ENCODE assay signal across 8 cellular contexts in genomic region chr19:55599468-55600335, GRCh38. TPM values are rescaled to one million over a fixed set of nuclear protein-coding genes. Genes with fewer than 3 reads are reported as not detected.
DNase-seq lines count a peak whose midpoint lies in the region; ATAC-seq, FAIRE-seq and TF ChIP-seq lines count a peak whose summit lies in the region.

Gene FIZ1, minus strand, starts transcription at chr19:55599517. Its CDS starts 1,652 bp downstream, at chr19:55597865.
Gene ZNF524, plus strand, starts transcription at chr19:55600288. Its CDS starts 1,825 bp downstream, at chr19:55602113.

- FAIRE-seq in urothelium cell line (lab: Jason Lieb, UNC): peak; percentile 37

- ATAC-seq in HG02885 (IDR thresholded peaks at IDR 0.05; ENCODE audit: poor library complexity, unreplicated experiment) (peak; percentile 60), T-helper 17 cell (peak; percentile 80), psoas muscle (peak; percentile 80 to 89 (median 83))

- peak within 1 kb of the TSS; percentile 99 for H3K27ac ChIP-seq in left ventricle myocardium inferior (replicated peaks)
- H3K27ac ChIP-seq in psoas muscle: peak within 1 kb of the TSS; percentile 98

- H3K9me3 ChIP-seq in T-helper 17 cell (ENCODE audit: control insufficient read depth, low read length, poor library complexity, severe bottlenecking): no peaks in the 10 kb centered on the region
- H3K9me3 ChIP-seq in left ventricle myocardium inferior (replicated peaks): no peaks in the 10 kb centered on the region
- H3K9me3 ChIP-seq in psoas muscle: no peaks in the 10 kb centered on the region

- peak within 1 kb of the TSS; percentile 95 for H3K4me3 Mint-ChIP-seq in T-helper 17 cell

- TF ChIP-seq CTCF in GM13977 (IDR thresholded peaks at IDR 0.05; ENCODE audit: extremely low read depth, insufficient read depth, missing control alignments) (no peak), left ventricle myocardium inferior (IDR thresholded peaks at IDR 0.05; ENCODE audit: borderline replicate concordance) (no peak), psoas muscle (IDR thresholded peaks at IDR 0.05) (no peak)

- H3K27ac Mint-ChIP-seq in T-helper 17 cell: peak within 1 kb of the TSS; percentile 95

- peaks cover 8% of the 10 kb centered on the region for H3K36me3 Mint-ChIP-seq in T-helper 17 cell (ENCODE audit: low read depth)

- peaks cover 23% of the 10 kb centered on the region for H3K4me1 Mint-ChIP-seq in T-helper 17 cell

- H3K36me3 ChIP-seq in left ventricle myocardium inferior (peaks cover 26% of the 10 kb centered on the region), psoas muscle (ENCODE audit: insufficient read depth in 1 of 2, low read depth in 1 of 2) (peaks cover 0 to 40% of the 10 kb centered on the region in 2 donors)

- peaks cover 36% of the 10 kb centered on the region for H3K4me1 ChIP-seq in left ventricle myocardium inferior
- peaks cover 27% of the 10 kb centered on the region for H3K4me1 ChIP-seq in psoas muscle

- DNase-seq in GM13977 (ENCODE audit: low spot score) (peak; percentile 94), NCI-H187 (lab: John Stamatoyannopoulos, UW) (peak; percentile 98 to 99), T-helper 17 cell (peak; percentile 90 to 94 (median 91)), amniotic stem cell (lab: John Stamatoyannopoulos, UW) (peak; percentile 96), left ventricle myocardium inferior (peak; percentile 99), psoas muscle (peak; percentile 99), urothelium cell line (ENCODE audit: low spot score) (peak; percentile 90)

- intact Hi-C loops in left ventricle myocardium inferior (cut with micrococcal nuclease) (no loop called here), psoas muscle (cut with DNase I) (loop anchor here in 1 of 2 donors (5.0 kb wide), 1 partner anchor 52 kb away; the partner anchor contains the start of gene SBK3)

- no peaks in the 10 kb centered on the region for H3K27me3 Mint-ChIP-seq in T-helper 17 cell

- WGBS in psoas muscle, 3 donors: 0% methylated on average over 47 to 67 of the region's 68 CpGs

- in situ Hi-C loops in GM13977 (cut with MboI; ENCODE audit: low pct_unique_long_range_greater_than_20kb, low sequenced_read_pairs, unreplicated experiment): loop anchor here (25.0 kb wide), 1 partner anchor 1137 kb away; the partner anchor contains the start of genes CDC42EP5 and LENG9

- H3K4me3 ChIP-seq in left ventricle myocardium inferior (peak within 1 kb of the TSS; percentile 83), psoas muscle (peak within 1 kb of the TSS; percentile 72)

- H3K27me3 ChIP-seq in left ventricle myocardium inferior (ENCODE audit: low read depth) (no peaks in the 10 kb centered on the region), psoas muscle (ENCODE audit: insufficient read depth in 3 of 3, low read length in 2 of 3) (no peaks in the 10 kb centered on the region)

RNA-seq across cellular contexts. Expression of gene FIZ1, which starts in this region (rescaled TPM):
- total RNA-seq in T-helper 17 cell: 10 to 100 TPM in 1 of 2 donors, 1 to 10 TPM in 1; 9.2 to 10.7 TPM
- 16.0 TPM for total RNA-seq in left ventricle myocardium inferior
- total RNA-seq in psoas muscle: 10 to 100 TPM in 3 of 4 donors, 1 to 10 TPM in 1; 9.9 to 23.7 (median 13.2) TPM
- polyA plus RNA-seq in psoas muscle: 10 to 100 TPM; 10.8 to 12.1 (median 11.5) TPM

RNA-seq across cellular contexts. Expression of gene ZNF524, which starts in this region (rescaled TPM):
- total RNA-seq in T-helper 17 cell (10 to 100 TPM; 16.6 to 17.0 TPM), left ventricle myocardium inferior (15.6 TPM), psoas muscle (10 to 100 TPM; 21.4 to 32.0 (median 24.5) TPM)
- polyA plus RNA-seq in psoas muscle: 10 to 100 TPM; 38.6 to 52.5 (median 41.4) TPM

Comparison
In these comparisons a context has a peak if more than half of its experiments do, and no peak if none do; other contexts are left out.
1. Peak in every context shown above with its lines: DNase-seq, ATAC-seq, H3K4me3 ChIP-seq and H3K27ac ChIP-seq.